ENCODE assay signal across 27 cellular contexts in the genomic region with DNA sequence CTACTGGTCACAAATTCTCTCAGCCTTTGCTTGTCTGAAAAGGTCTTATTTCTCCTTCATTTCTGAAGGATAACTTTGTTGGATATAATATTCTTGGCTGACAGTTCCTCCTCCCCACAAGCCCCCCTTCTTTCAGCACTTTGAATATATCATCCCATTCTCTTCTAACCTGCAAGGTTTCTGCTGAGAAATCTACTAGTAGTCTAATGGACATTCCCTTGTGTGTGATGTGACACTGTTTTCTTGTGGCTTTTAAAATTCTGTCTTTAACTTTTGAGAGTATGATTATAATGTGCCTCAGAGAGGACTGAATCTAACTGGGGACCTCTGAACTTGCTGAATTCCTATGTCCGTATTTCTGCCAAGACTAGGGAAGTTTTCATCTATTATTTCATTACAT.
"Had no signal": no experiment of that assay in that cellular context is flagged by ENCODE, and none has a peak within 500 bp of the region (broad histone marks: within the 10 kb centered on the region; RNA-seq: fewer than 3 reads in every experiment).

No MANE protein-coding gene starts in this region.

- H2AFZ ChIP-seq: hepatocyte had no signal

- H3K79me2 ChIP-seq: hepatocyte had no signal

- DNase-seq: colonic mucosa; cortex of kidney; dermis blood vessel endothelial cell; dorsolateral prefrontal cortex; effector CD4-positive, alpha-beta T cell; effector CD8-positive, alpha-beta T cell; effector memory CD4-positive, alpha-beta T cell; effector memory CD8-positive, alpha-beta T cell; endodermal cell; erythroblast; esophagus squamous epithelium; foreskin fibroblast; foreskin keratinocyte; foreskin melanocyte; gastrocnemius medialis; glutamatergic neuron; head of caudate nucleus; heart left ventricle; heart right ventricle had no signal

- H3K4me1 ChIP-seq: colonic mucosa, esophagus muscularis mucosa, esophagus squamous epithelium, foreskin keratinocyte, gastroesophageal sphincter had no signal

- FAIRE-seq: endometrium, frontal cortex had no signal

- H3K4me2 ChIP-seq: hepatocyte had no signal

- H3K36me3 ChIP-seq: colonic mucosa, esophagus squamous epithelium, gastrocnemius medialis, heart left ventricle had no signal

- ATAC-seq: effector memory CD8-positive, alpha-beta T cell; esophagus mucosa; foreskin keratinocyte; gastrocnemius medialis; gastroesophageal sphincter; heart left ventricle; heart right ventricle had no signal

- H3K9me3 ChIP-seq: colonic mucosa had no signal

- H3K27ac ChIP-seq: colonic mucosa, coronary artery, dorsolateral prefrontal cortex, epithelial cell of prostate, esophagus muscularis mucosa, esophagus squamous epithelium, foreskin keratinocyte, gastrocnemius medialis, gastroesophageal sphincter, heart left ventricle, heart right ventricle, hepatocyte had no signal

- H3K27me3 ChIP-seq: colonic mucosa, dorsolateral prefrontal cortex, esophagus muscularis mucosa, esophagus squamous epithelium, foreskin keratinocyte, gastrocnemius medialis, gastroesophageal sphincter, heart left ventricle, heart right ventricle, hepatocyte had no signal

- H3K4me3 ChIP-seq: colonic mucosa, coronary artery, dorsolateral prefrontal cortex, esophagus muscularis mucosa, esophagus squamous epithelium, gastrocnemius medialis, gastroesophageal sphincter, heart left ventricle, heart right ventricle, hepatocyte had no signal
